In the genomic region with DNA sequence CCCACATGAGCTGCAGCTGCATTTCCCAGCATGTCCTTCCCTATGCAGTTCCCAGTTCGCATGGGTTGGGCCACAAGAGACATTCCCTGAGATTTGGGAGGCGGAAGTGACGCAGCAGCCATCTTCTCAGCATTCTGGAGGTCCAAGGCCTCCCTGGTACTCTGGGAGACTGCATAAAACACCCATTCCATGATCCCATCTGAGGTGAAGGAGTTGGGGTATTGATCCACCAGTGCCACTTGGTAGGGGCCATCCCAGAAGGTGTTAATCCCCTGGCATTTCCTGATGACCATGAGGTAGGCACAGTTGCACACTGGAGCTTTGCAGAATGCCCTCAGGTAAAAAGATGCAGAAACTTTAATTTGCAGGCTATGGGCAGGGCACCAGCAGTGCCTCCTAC, we compare ENCODE assay signal across 20 cellular contexts.
"Had no signal": no experiment of that assay in that cellular context is flagged by ENCODE, and none has a peak within 500 bp of the region (broad histone marks: within the 10 kb centered on the region; RNA-seq: fewer than 3 reads in every experiment).

No MANE protein-coding gene starts in this region.

- H3K27ac ChIP-seq: dorsolateral prefrontal cortex, epithelial cell of prostate, gastrocnemius medialis, psoas muscle, sigmoid colon, thoracic aorta, tibial nerve had no signal

- DNase-seq: effector CD8-positive, alpha-beta T cell; endodermal cell; gastrocnemius medialis; mesenchymal stem cell; naive B cell; nucleus accumbens; psoas muscle; right cardiac atrium; sigmoid colon; stimulated activated CD4-positive, alpha-beta T cell treated with anti-CD3 and anti-CD28 coated beads, Interleukin-4, amount 100 ng/mL, for 4 hours; stimulated activated naive CD8-positive, alpha-beta T cell treated with anti-CD3 and anti-CD28 coated beads, Interleukin-15, Interleukin-2, amounts not matched to agents 100 U/mL and 50 U/mL, for 24 hours had no signal

- H3K9me3 ChIP-seq: gastrocnemius medialis, mucosa of descending colon, psoas muscle, sigmoid colon, thoracic aorta had no signal

- H3K27me3 ChIP-seq: dorsolateral prefrontal cortex, gastrocnemius medialis, sigmoid colon, tibial nerve had no signal

- H3K4me1 ChIP-seq: gastrocnemius medialis, psoas muscle, sigmoid colon, tibial nerve had no signal

- H3K36me3 ChIP-seq: gastrocnemius medialis, sigmoid colon, thoracic aorta, tibial nerve had no signal

- H3K4me3 ChIP-seq: dorsolateral prefrontal cortex, gastrocnemius medialis, mucosa of descending colon, psoas muscle, sigmoid colon, thoracic aorta, tibial nerve had no signal

- ATAC-seq: esophagus mucosa; gastrocnemius medialis; left lobe of liver; mucosa of descending colon; natural killer cell treated with Interleukin-12 subunit alpha and Interleukin-12 subunit beta and Interleukin-15 and Interleukin-18, amount 100 ng/mL, for 72 hours; psoas muscle; right cardiac atrium; stimulated activated memory B cell treated with anti-CD40 and anti-IgM and Interleukin-4, amounts not matched to agents 10 μg/mL and 1 μg/mL and 100 μg/mL, for 72 hours; stimulated activated naive CD8-positive, alpha-beta T cell treated with anti-CD3 and anti-CD28 coated beads, Interleukin-15, Interleukin-2, amounts not matched to agents 100 U/mL and 50 U/mL, for 24 hours had no signal
